In genomic region chr10:77405771-77406241, GRCh38 we compare ENCODE assay signal across 1 cellular context.
TF ChIP-seq lines count a peak whose summit lies in the region.

No MANE protein-coding gene starts in this region.

TF ChIP-seq in SK-N-SH treated with all-trans-retinoic acid at 6 μM for 48 hours, 23 proteins besides CTCF, POLR2A, EP300 and RAD21 (continued from another document):
- TF ChIP-seq CSRNP3 (CRISPR knock-in tag; IDR thresholded peaks at IDR 0.05) (no peak), SNAI2 (CRISPR knock-in tag; IDR thresholded peaks at IDR 0.05) (no peak), TCF4 (CRISPR knock-in tag; IDR thresholded peaks at IDR 0.05; ENCODE audit: borderline replicate concordance) (no peak), GLIS3 (CRISPR knock-in tag; IDR thresholded peaks at IDR 0.05) (no peak), RARB (CRISPR knock-in tag; IDR thresholded peaks at IDR 0.05) (no peak)
